Comparison of ENCODE assay signal across 5 cellular contexts in genomic region chr2:147530033-147530432, GRCh38.
"Had no signal": no experiment of that assay in that cellular context is flagged by ENCODE, and none has a peak within 500 bp of the region (broad histone marks: within the 10 kb centered on the region; RNA-seq: fewer than 3 reads in every experiment).

No MANE protein-coding gene starts in this region.

- H3K4me2 ChIP-seq: GM23338 had no signal

- DNase-seq: H9, HCEC 1CT, IMR-90 had no signal

- ATAC-seq: GM23338, K562 had no signal

- H3K9me3 Mint-ChIP-seq: GM23338, H9 had no signal

- H3K4me3 Mint-ChIP-seq: GM23338, H9 had no signal

- H3K27ac Mint-ChIP-seq: GM23338, H9 had no signal

- H3K4me3 ChIP-seq: GM23338, K562 had no signal

- H2AFZ ChIP-seq: GM23338 had no signal
